ENCODE assay signal across 1 cellular context in the genomic region with DNA sequence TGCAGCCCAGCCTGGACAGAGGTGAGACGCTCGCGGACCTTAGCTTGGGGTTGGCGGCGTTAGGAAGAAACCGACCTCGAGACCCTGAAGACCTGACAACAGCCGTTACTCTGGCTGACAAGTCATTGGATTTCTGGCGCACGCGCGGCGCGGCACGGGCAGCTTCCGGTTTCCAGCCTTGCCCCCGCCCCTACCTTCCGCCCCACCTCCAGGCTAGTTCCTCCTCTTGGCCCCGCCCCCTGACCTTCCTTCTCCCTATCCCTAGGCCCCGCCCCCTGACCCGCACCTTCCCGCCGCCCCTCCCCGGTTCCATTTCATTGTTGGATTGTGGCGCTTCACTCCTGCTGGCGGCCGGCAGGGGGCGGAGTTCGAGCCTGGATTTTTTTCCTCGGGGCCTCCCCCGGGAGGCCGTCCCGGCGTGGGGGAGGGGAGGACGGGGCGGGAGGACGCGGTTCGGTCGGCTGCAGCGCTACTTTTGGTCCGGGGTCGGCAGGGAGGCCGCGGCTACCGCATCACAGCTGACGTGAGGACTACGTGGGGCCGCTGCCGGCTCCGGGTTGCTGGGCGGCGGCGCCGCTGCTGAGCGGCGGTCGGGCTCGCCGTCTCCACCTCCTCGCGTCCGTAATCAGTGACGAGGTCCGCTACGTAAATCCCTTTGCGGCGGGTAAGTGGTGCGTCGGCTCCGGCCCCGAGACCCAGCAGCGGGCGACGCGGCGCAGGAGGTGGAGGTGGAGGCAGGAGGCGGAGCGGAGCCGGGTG.
TF ChIP-seq lines count a peak whose summit lies in the region.

A gene (plus strand): TSS at position 317 of the 759 bp plus-strand sequence. CDS start 10,990 bp downstream, outside the sequence.

TF ChIP-seq in GM12878, 131 proteins besides CTCF, POLR2A, EP300 and RAD21 (continued from another document and continues in another):
- TF ChIP-seq WRNIP1 (IDR thresholded peaks at IDR 0.05; ENCODE audit: borderline replicate concordance, low read depth, low read length): no peak
- TF ChIP-seq ZNF207 (IDR thresholded peaks at IDR 0.05; ENCODE audit: borderline replicate concordance): 0 out of 2 replicates have a peak, but pooled peaks have one; percentile 11
- no peak for TF ChIP-seq LARP7 (IDR thresholded peaks at IDR 0.05)
- TF ChIP-seq, protein P1, sequence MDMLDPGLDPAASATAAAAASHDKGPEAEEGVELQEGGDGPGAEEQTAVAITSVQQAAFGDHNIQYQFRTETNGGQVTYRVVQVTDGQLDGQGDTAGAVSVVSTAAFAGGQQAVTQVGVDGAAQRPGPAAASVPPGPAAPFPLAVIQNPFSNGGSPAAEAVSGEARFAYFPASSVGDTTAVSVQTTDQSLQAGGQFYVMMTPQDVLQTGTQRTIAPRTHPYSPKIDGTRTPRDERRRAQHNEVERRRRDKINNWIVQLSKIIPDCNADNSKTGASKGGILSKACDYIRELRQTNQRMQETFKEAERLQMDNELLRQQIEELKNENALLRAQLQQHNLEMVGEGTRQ (IDR thresholded peaks at IDR 0.05; ENCODE audit: borderline replicate concordance, low read depth, low read length): no peak
- peak; percentile 88 for TF ChIP-seq NBN (IDR thresholded peaks at IDR 0.05)
- no peak for TF ChIP-seq BRCA1 (IDR thresholded peaks at IDR 0.05; ENCODE audit: low read depth, low read length)
- no peak for TF ChIP-seq EZH2 (IDR thresholded peaks at IDR 0.05; ENCODE audit: borderline replicate concordance, control insufficient read depth, low read depth, low read length)
- no peak for TF ChIP-seq SMAD1 (IDR thresholded peaks at IDR 0.05; ENCODE audit: low read depth, partially characterized antibody)
- TF ChIP-seq SMC3 (IDR thresholded peaks at IDR 0.05; ENCODE audit: borderline replicate concordance, low read length): peak; percentile 67; the same call in 1 of the 2 replicates
- TF ChIP-seq TCF3 (IDR thresholded peaks at IDR 0.05; ENCODE audit: borderline replicate concordance, insufficient read depth, low read depth, low read length): peak; percentile 80
- no peak for TF ChIP-seq ZBED1 (IDR thresholded peaks at IDR 0.05; ENCODE audit: borderline replicate concordance)
- no peak for TF ChIP-seq NFIC (IDR thresholded peaks at IDR 0.05; ENCODE audit: low read depth, low read length)
- no peak for TF ChIP-seq KLF5 (IDR thresholded peaks at IDR 0.05; ENCODE audit: partially characterized antibody)
- TF ChIP-seq ZNF622 (IDR thresholded peaks at IDR 0.05): no peak
- no peak for TF ChIP-seq RELA (IDR thresholded peaks at IDR 0.05; ENCODE audit: borderline replicate concordance, partially characterized antibody)
- TF ChIP-seq YBX1 (IDR thresholded peaks at IDR 0.05): no peak
- no peak for TF ChIP-seq KAT2A (conservative IDR thresholded peaks at IDR 0.05; ENCODE audit: control insufficient read depth, low read depth, low read length)
- TF ChIP-seq NFYA (IDR thresholded peaks at IDR 0.05; ENCODE audit: borderline replicate concordance, low read depth, low read length): no peak
- no peak; the same call in 1 of the 2 replicates for TF ChIP-seq STAT1 (conservative IDR thresholded peaks at IDR 0.05)
- peak; percentile 28; the same call in 1 of the 2 replicates for TF ChIP-seq HCFC1 (IDR thresholded peaks at IDR 0.05; ENCODE audit: low read length)
- TF ChIP-seq, protein P2, sequence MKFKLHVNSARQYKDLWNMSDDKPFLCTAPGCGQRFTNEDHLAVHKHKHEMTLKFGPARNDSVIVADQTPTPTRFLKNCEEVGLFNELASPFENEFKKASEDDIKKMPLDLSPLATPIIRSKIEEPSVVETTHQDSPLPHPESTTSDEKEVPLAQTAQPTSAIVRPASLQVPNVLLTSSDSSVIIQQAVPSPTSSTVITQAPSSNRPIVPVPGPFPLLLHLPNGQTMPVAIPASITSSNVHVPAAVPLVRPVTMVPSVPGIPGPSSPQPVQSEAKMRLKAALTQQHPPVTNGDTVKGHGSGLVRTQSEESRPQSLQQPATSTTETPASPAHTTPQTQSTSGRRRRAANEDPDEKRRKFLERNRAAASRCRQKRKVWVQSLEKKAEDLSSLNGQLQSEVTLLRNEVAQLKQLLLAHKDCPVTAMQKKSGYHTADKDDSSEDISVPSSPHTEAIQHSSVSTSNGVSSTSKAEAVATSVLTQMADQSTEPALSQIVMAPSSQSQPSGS (IDR thresholded peaks at IDR 0.05; ENCODE audit: low read length): no peak
- peak; percentile 67 for TF ChIP-seq NR2C1 (IDR thresholded peaks at IDR 0.05)
- TF ChIP-seq IKZF1 (conservative IDR thresholded peaks at IDR 0.05): peak; percentile 86
- no peak for TF ChIP-seq ZSCAN29 (IDR thresholded peaks at IDR 0.05)
- TF ChIP-seq BACH1 (IDR thresholded peaks at IDR 0.05; ENCODE audit: borderline replicate concordance): peak; percentile 93; the same call in 1 of the 2 replicates
- TF ChIP-seq RAD51 (IDR thresholded peaks at IDR 0.05): no peak
- TF ChIP-seq, protein P3, sequence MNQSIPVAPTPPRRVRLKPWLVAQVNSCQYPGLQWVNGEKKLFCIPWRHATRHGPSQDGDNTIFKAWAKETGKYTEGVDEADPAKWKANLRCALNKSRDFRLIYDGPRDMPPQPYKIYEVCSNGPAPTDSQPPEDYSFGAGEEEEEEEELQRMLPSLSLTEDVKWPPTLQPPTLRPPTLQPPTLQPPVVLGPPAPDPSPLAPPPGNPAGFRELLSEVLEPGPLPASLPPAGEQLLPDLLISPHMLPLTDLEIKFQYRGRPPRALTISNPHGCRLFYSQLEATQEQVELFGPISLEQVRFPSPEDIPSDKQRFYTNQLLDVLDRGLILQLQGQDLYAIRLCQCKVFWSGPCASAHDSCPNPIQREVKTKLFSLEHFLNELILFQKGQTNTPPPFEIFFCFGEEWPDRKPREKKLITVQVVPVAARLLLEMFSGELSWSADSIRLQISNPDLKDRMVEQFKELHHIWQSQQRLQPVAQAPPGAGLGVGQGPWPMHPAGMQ (IDR thresholded peaks at IDR 0.05; ENCODE audit: borderline replicate concordance): no peak
- TF ChIP-seq DPF2 (IDR thresholded peaks at IDR 0.05): no peak
- TF ChIP-seq CBX5 (IDR thresholded peaks at IDR 0.05; ENCODE audit: low read depth): no peak; the same call in 1 of the 2 replicates
- TF ChIP-seq, protein P4, sequence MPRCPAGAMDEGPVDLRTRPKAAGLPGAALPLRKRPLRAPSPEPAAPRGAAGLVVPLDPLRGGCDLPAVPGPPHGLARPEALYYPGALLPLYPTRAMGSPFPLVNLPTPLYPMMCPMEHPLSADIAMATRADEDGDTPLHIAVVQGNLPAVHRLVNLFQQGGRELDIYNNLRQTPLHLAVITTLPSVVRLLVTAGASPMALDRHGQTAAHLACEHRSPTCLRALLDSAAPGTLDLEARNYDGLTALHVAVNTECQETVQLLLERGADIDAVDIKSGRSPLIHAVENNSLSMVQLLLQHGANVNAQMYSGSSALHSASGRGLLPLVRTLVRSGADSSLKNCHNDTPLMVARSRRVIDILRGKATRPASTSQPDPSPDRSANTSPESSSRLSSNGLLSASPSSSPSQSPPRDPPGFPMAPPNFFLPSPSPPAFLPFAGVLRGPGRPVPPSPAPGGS (IDR thresholded peaks at IDR 0.05; ENCODE audit: borderline replicate concordance, insufficient read depth, low read depth, low read length, poor library complexity, severe bottlenecking): peak; percentile 72
- TF ChIP-seq FOXM1 (IDR thresholded peaks at IDR 0.05; ENCODE audit: low read depth, low read length): no peak
- TF ChIP-seq CREM (IDR thresholded peaks at IDR 0.05; ENCODE audit: low read depth): peak; percentile 94
- TF ChIP-seq TAF1 (IDR thresholded peaks at IDR 0.05; ENCODE audit: borderline replicate concordance, low read depth, low read length): peak; percentile 91; the same call in 1 of the 2 replicates
- TF ChIP-seq CHD2 (IDR thresholded peaks at IDR 0.05; ENCODE audit: borderline replicate concordance, low read depth, low read length): peak; percentile 90
- TF ChIP-seq SREBF2 (IDR thresholded peaks at IDR 0.05; ENCODE audit: low read length): peak; percentile 39; the same call in 1 of the 2 replicates
- peak; percentile 53; the same call in 1 of the 2 replicates for TF ChIP-seq MTA2 (IDR thresholded peaks at IDR 0.05; ENCODE audit: low read depth)
- no peak; the same call in 1 of the 2 replicates for TF ChIP-seq SMARCA5 (IDR thresholded peaks at IDR 0.05)
- TF ChIP-seq, protein P5, sequence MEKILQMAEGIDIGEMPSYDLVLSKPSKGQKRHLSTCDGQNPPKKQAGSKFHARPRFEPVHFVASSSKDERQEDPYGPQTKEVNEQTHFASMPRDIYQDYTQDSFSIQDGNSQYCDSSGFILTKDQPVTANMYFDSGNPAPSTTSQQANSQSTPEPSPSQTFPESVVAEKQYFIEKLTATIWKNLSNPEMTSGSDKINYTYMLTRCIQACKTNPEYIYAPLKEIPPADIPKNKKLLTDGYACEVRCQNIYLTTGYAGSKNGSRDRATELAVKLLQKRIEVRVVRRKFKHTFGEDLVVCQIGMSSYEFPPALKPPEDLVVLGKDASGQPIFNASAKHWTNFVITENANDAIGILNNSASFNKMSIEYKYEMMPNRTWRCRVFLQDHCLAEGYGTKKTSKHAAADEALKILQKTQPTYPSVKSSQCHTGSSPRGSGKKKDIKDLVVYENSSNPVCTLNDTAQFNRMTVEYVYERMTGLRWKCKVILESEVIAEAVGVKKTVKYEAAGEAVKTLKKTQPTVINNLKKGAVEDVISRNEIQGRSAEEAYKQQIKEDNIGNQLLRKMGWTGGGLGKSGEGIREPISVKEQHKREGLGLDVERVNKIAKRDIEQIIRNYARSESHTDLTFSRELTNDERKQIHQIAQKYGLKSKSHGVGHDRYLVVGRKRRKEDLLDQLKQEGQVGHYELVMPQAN (conservative IDR thresholded peaks at IDR 0.05): no peak
- TF ChIP-seq, protein P6, sequence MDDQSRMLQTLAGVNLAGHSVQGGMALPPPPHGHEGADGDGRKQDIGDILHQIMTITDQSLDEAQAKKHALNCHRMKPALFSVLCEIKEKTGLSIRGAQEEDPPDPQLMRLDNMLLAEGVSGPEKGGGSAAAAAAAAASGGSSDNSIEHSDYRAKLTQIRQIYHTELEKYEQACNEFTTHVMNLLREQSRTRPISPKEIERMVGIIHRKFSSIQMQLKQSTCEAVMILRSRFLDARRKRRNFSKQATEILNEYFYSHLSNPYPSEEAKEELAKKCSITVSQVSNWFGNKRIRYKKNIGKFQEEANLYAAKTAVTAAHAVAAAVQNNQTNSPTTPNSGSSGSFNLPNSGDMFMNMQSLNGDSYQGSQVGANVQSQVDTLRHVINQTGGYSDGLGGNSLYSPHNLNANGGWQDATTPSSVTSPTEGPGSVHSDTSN (IDR thresholded peaks at IDR 0.05; ENCODE audit: insufficient replicate concordance, low read depth, low read length): no peak
- TF ChIP-seq, protein P7, sequence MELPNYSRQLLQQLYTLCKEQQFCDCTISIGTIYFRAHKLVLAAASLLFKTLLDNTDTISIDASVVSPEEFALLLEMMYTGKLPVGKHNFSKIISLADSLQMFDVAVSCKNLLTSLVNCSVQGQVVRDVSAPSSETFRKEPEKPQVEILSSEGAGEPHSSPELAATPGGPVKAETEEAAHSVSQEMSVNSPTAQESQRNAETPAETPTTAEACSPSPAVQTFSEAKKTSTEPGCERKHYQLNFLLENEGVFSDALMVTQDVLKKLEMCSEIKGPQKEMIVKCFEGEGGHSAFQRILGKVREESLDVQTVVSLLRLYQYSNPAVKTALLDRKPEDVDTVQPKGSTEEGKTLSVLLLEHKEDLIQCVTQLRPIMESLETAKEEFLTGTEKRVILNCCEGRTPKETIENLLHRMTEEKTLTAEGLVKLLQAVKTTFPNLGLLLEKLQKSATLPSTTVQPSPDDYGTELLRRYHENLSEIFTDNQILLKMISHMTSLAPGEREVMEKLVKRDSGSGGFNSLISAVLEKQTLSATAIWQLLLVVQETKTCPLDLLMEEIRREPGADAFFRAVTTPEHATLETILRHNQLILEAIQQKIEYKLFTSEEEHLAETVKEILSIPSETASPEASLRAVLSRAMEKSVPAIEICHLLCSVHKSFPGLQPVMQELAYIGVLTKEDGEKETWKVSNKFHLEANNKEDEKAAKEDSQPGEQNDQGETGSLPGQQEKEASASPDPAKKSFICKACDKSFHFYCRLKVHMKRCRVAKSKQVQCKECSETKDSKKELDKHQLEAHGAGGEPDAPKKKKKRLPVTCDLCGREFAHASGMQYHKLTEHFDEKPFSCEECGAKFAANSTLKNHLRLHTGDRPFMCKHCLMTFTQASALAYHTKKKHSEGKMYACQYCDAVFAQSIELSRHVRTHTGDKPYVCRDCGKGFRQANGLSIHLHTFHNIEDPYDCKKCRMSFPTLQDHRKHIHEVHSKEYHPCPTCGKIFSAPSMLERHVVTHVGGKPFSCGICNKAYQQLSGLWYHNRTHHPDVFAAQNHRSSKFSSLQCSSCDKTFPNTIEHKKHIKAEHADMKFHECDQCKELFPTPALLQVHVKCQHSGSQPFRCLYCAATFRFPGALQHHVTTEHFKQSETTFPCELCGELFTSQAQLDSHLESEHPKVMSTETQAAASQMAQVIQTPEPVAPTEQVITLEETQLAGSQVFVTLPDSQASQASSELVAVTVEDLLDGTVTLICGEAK (IDR thresholded peaks at IDR 0.05; ENCODE audit: borderline replicate concordance): peak; percentile 72; the same call in 1 of the 2 replicates
- TF ChIP-seq JUNB (IDR thresholded peaks at IDR 0.05): no peak
- 0 out of 2 replicates have a peak, but pooled peaks have one; percentile 30 for TF ChIP-seq BCL11A (IDR thresholded peaks at IDR 0.05; ENCODE audit: low read depth, low read length)
- 0 out of 2 replicates have a peak, but pooled peaks have one; percentile 25 for TF ChIP-seq SPI1 (IDR thresholded peaks at IDR 0.05; ENCODE audit: borderline replicate concordance, insufficient read depth, low read depth, low read length)
- TF ChIP-seq, protein P8, sequence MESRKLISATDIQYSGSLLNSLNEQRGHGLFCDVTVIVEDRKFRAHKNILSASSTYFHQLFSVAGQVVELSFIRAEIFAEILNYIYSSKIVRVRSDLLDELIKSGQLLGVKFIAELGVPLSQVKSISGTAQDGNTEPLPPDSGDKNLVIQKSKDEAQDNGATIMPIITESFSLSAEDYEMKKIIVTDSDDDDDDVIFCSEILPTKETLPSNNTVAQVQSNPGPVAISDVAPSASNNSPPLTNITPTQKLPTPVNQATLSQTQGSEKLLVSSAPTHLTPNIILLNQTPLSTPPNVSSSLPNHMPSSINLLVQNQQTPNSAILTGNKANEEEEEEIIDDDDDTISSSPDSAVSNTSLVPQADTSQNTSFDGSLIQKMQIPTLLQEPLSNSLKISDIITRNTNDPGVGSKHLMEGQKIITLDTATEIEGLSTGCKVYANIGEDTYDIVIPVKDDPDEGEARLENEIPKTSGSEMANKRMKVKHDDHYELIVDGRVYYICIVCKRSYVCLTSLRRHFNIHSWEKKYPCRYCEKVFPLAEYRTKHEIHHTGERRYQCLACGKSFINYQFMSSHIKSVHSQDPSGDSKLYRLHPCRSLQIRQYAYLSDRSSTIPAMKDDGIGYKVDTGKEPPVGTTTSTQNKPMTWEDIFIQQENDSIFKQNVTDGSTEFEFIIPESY (IDR thresholded peaks at IDR 0.05): no peak
- TF ChIP-seq FOS (IDR thresholded peaks at IDR 0.05; ENCODE audit: borderline replicate concordance, extremely low read depth, insufficient read length): no peak
- TF ChIP-seq RB1 (IDR thresholded peaks at IDR 0.05; ENCODE audit: borderline replicate concordance): peak; percentile 37; the same call in 1 of the 2 replicates
- TF ChIP-seq, protein P9, sequence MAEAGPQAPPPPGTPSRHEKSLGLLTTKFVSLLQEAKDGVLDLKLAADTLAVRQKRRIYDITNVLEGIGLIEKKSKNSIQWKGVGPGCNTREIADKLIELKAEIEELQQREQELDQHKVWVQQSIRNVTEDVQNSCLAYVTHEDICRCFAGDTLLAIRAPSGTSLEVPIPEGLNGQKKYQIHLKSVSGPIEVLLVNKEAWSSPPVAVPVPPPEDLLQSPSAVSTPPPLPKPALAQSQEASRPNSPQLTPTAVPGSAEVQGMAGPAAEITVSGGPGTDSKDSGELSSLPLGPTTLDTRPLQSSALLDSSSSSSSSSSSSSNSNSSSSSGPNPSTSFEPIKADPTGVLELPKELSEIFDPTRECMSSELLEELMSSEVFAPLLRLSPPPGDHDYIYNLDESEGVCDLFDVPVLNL (IDR thresholded peaks at IDR 0.05; ENCODE audit: low read depth, low read length): no peak
- TF ChIP-seq MXI1 (IDR thresholded peaks at IDR 0.05; ENCODE audit: low read depth, low read length): peak; percentile 71
